12 cellular contexts compared by ENCODE assay signal in the genomic region with DNA sequence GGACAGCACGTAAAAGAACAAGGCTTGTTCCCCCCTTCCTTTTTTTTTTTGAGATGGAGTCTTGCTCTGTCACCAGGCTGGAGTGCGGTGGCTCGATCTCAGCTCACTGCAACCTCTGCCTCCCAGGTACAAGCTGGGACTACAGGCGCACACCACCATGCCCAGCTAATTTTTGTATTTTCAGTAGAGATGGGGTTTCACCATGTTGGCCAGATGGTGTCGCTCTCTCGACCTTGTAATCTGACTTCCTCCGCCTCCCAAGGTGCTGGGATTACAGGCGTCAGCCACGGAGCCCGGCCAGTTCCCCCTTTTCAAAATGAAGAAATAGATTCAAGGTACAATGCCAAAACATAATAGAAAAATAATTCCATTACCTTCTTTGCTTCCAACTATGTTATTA. TPM values are rescaled to one million over a fixed set of nuclear protein-coding genes. Genes with fewer than 3 reads are reported as not detected.
DNase-seq lines count a peak whose midpoint lies in the region; ATAC-seq and TF ChIP-seq lines count a peak whose summit lies in the region.
"Not testable (repeated sequence)": the region's sequence is repeated elsewhere in the genome, so short reads cannot be mapped to it uniquely, and the experiment has no call there.
"Had no signal": no experiment of that assay in that cellular context is flagged by ENCODE, and none has a peak within 500 bp of the region (broad histone marks: within the 10 kb centered on the region; RNA-seq: fewer than 3 reads in every experiment).

No MANE protein-coding gene starts in this region.

- intact Hi-C loops in activated naive CD4-positive, alpha-beta T cell treated with anti-CD3 and anti-CD28 coated beads for 36 hours (cut with micrococcal nuclease) = loop anchor here (5.0 to 10.0 kb wide), 3 partner anchors 80 to 357 kb away; no protein-coding TSS in a partner anchor
- intact Hi-C loops in lower lobe of right lung (cut with DNase I); thyroid gland (cut with DNase I): not testable (repeated sequence)

- H3K9me3 ChIP-seq in lower lobe of right lung, thyroid gland: not testable (repeated sequence)

- H3K27ac Mint-ChIP-seq in activated CD4-positive, alpha-beta T cell treated with anti-CD3 and anti-CD28 coated beads, Interleukin-2, amount 10 ng/mL, durations not matched to agents 7 days and 5 days; activated naive CD4-positive, alpha-beta T cell treated with anti-CD3 and anti-CD28 coated beads for 36 hours: not testable (repeated sequence)

- H3K27me3 Mint-ChIP-seq in activated CD4-positive, alpha-beta T cell treated with anti-CD3 and anti-CD28 coated beads, Interleukin-2, amount 10 ng/mL, durations not matched to agents 7 days and 5 days; activated naive CD4-positive, alpha-beta T cell treated with anti-CD3 and anti-CD28 coated beads for 36 hours (ENCODE audit: low read depth): not testable (repeated sequence)

- H3K4me1 Mint-ChIP-seq in activated CD4-positive, alpha-beta T cell treated with anti-CD3 and anti-CD28 coated beads, Interleukin-2, amount 10 ng/mL, durations not matched to agents 7 days and 5 days; activated naive CD4-positive, alpha-beta T cell treated with anti-CD3 and anti-CD28 coated beads for 36 hours (ENCODE audit: low read depth): not testable (repeated sequence)

- H3K27me3 ChIP-seq in lower lobe of right lung (ENCODE audit: low read depth); thyroid gland: not testable (repeated sequence)

- H3K4me3 Mint-ChIP-seq in activated CD4-positive, alpha-beta T cell treated with anti-CD3 and anti-CD28 coated beads, Interleukin-2, amount 10 ng/mL, durations not matched to agents 7 days and 5 days; activated naive CD4-positive, alpha-beta T cell treated with anti-CD3 and anti-CD28 coated beads for 36 hours: not testable (repeated sequence)

- not testable (repeated sequence) for H3K4me1 ChIP-seq in lower lobe of right lung, thyroid gland

- H3K27ac ChIP-seq in lower lobe of right lung, thyroid gland: not testable (repeated sequence)

- H3K4me3 ChIP-seq in LNCaP clone FGC (ENCODE audit: low read depth, low read length); epithelial cell of esophagus (ENCODE audit: low read length); lower lobe of right lung; thyroid gland (replicated peaks in 1 of 3): not testable (repeated sequence)

- H3K36me3 ChIP-seq in lower lobe of right lung, thyroid gland: not testable (repeated sequence)

- TF ChIP-seq CTCF in LNCaP clone FGC (IDR thresholded peaks at IDR 0.05; ENCODE audit: control insufficient read depth, extremely low read depth, insufficient read depth) = peak; percentile 30
- not testable (repeated sequence) for TF ChIP-seq CTCF in epithelial cell of esophagus (IDR thresholded peaks at IDR 0.05; ENCODE audit: insufficient read depth, low read depth, low read length, missing control alignments)
- peak; percentile 15 for TF ChIP-seq CTCF in lower lobe of right lung (IDR thresholded peaks at IDR 0.05)
- peak in 3 of 6 experiments; percentile 6 to 28 (median 23) for TF ChIP-seq CTCF in thyroid gland (IDR thresholded peaks at IDR 0.05)

- TF ChIP-seq POLR2A in thyroid gland (IDR thresholded peaks at IDR 0.05) = not testable (repeated sequence)

- H3K36me3 Mint-ChIP-seq in activated CD4-positive, alpha-beta T cell treated with anti-CD3 and anti-CD28 coated beads, Interleukin-2, amount 10 ng/mL, durations not matched to agents 7 days and 5 days (ENCODE audit: low read depth); activated naive CD4-positive, alpha-beta T cell treated with anti-CD3 and anti-CD28 coated beads for 36 hours (ENCODE audit: low read depth): not testable (repeated sequence)

- DNase-seq in GF-D8 (lab: John Stamatoyannopoulos, UW) (peak; percentile 2), RPMI8226 (peak; percentile 54), epithelial cell of esophagus (ENCODE audit: low read depth) (peak; percentile 1), thyroid gland (peak; percentile 3 to 12)
- DNase-seq in LNCaP clone FGC (ENCODE audit: low read depth); lower lobe of right lung: not testable (repeated sequence)
- DNase-seq in activated CD4-positive, alpha-beta T cell treated with anti-CD3 and anti-CD28 coated beads, Interleukin-2, amount 10 ng/mL, durations not matched to agents 7 days and 5 days = peak; percentile 11
- DNase-seq in activated naive CD4-positive, alpha-beta T cell treated with anti-CD3 and anti-CD28 coated beads for 36 hours = peak; percentile 48

- not testable (repeated sequence) for ATAC-seq in lower lobe of right lung

- CTCF ChIA-PET in activated CD4-positive, alpha-beta T cell treated with anti-CD3 and anti-CD28 coated beads, Interleukin-2, amount 10 ng/mL, durations not matched to agents 7 days and 5 days (lab: Charles Lee) = interaction anchor here (0.6 kb wide), 1 partner anchor 111 kb away, joined by 3 read pairs; no protein-coding TSS in a partner anchor
- CTCF ChIA-PET in activated naive CD4-positive, alpha-beta T cell treated with anti-CD3 and anti-CD28 coated beads for 36 hours (lab: Charles Lee) = interaction anchor here (0.7 to 1.2 kb wide), 2 partner anchors 357 to 1987 kb away, joined by 3 read pairs; no protein-coding TSS in a partner anchor

- WGBS in thyroid gland, 2 donors = 58 to 64% methylated on average over 8 to 10 of the region's 10 CpGs

- H3K9me3 Mint-ChIP-seq in activated CD4-positive, alpha-beta T cell treated with anti-CD3 and anti-CD28 coated beads, Interleukin-2, amount 10 ng/mL, durations not matched to agents 7 days and 5 days; activated naive CD4-positive, alpha-beta T cell treated with anti-CD3 and anti-CD28 coated beads for 36 hours: not testable (repeated sequence)

- POLR2A ChIA-PET in activated CD4-positive, alpha-beta T cell treated with anti-CD3 and anti-CD28 coated beads, Interleukin-2, amount 10 ng/mL, durations not matched to agents 7 days and 5 days (lab: Charles Lee) = not testable (repeated sequence)

RNA-seq across cellular contexts. Expression of a gene that starts 6.3 kb away (rescaled TPM):
- under 1 TPM in 1 of 2 experiments, not detected in 1; 0.06 TPM for total RNA-seq in activated CD4-positive, alpha-beta T cell treated with anti-CD3 and anti-CD28 coated beads, Interleukin-2, amount 10 ng/mL, durations not matched to agents 7 days and 5 days
- total RNA-seq in activated naive CD4-positive, alpha-beta T cell treated with anti-CD3 and anti-CD28 coated beads for 36 hours = under 1 TPM in 1 of 2 experiments, not detected in 1; 0.20 TPM
- total RNA-seq in lower lobe of right lung (0.21 TPM), thyroid gland (1 to 10 TPM in 1 of 4 donors, under 1 TPM in 3; 0.63 to 1.2 (median 0.70) TPM)
- total RNA-seq: H4 had no signal

RNA-seq across cellular contexts. Expression of a gene that starts 25.3 kb away (rescaled TPM):
- total RNA-seq in activated CD4-positive, alpha-beta T cell treated with anti-CD3 and anti-CD28 coated beads, Interleukin-2, amount 10 ng/mL, durations not matched to agents 7 days and 5 days = not detected
- under 1 TPM in 1 of 2 experiments, not detected in 1; 0.10 TPM for total RNA-seq in activated naive CD4-positive, alpha-beta T cell treated with anti-CD3 and anti-CD28 coated beads for 36 hours
- total RNA-seq in lower lobe of right lung (0.21 TPM), thyroid gland (under 1 TPM in 1 of 4 donors, not detected in 3; 0.24 TPM)
- total RNA-seq: astrocyte, H4, posterior vena cava, tibial nerve had no signal
